ENCODE assay signal across 1 cellular context in genomic region chr9:117622347-117622746, GRCh38.
TF ChIP-seq lines count a peak whose summit lies in the region.

No MANE protein-coding gene starts in this region.

TF ChIP-seq in endothelial cell of umbilical vein, 7 proteins besides CTCF, POLR2A, EP300 and RAD21:
- no peak for TF ChIP-seq MYC (IDR thresholded peaks at IDR 0.05; ENCODE audit: low read depth, low read length)
- no peak for TF ChIP-seq POLR2AphosphoS5 (IDR thresholded peaks at IDR 0.05; ENCODE audit: insufficient read depth, low read depth, low read length)
- TF ChIP-seq EZH2 (IDR thresholded peaks at IDR 0.05; ENCODE audit: borderline replicate concordance, low read depth, low read length, severe bottlenecking) = no peak
- TF ChIP-seq FOS (IDR thresholded peaks at IDR 0.05; ENCODE audit: borderline replicate concordance, insufficient read depth, low read length) = no peak
- TF ChIP-seq JUN (IDR thresholded peaks at IDR 0.05; ENCODE audit: borderline replicate concordance, insufficient read depth, insufficient read length, low read depth) = no peak
- no peak for TF ChIP-seq MAX (IDR thresholded peaks at IDR 0.05; ENCODE audit: insufficient read depth, insufficient read length)
- no peak for TF ChIP-seq GATA2 (IDR thresholded peaks at IDR 0.05; ENCODE audit: insufficient read depth, insufficient read length, low read depth, low read length)
